31 cellular contexts compared by ENCODE assay signal in the genomic region with DNA sequence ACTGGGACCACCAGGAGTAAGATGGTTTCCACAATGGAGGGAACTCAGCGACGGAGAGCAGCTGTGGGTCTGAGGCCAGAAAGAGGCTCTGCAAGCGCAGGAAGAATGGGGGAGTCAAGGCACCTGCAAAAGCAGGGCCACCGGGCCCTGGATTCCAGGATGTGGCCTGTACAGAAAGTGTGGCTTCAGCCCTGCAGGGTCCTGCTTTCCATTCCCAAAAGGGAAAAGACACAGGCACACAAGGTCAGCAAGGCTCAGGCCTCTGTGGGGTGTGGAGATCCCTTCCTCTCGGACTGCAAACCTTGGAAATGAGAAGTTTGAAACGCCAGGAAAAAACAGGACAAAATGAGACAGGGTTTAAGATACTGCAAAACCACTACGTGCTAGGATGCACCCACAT.
"Had no signal": no experiment of that assay in that cellular context is flagged by ENCODE, and none has a peak within 500 bp of the region (broad histone marks: within the 10 kb centered on the region; RNA-seq: fewer than 3 reads in every experiment).

No MANE protein-coding gene starts in this region.

- ATAC-seq: activated CD4-positive, alpha-beta T cell treated with anti-CD3 and anti-CD28 coated beads for 36 hours; activated T-cell treated with anti-CD3 and anti-CD28 coated beads, Interleukin-2, amount 50 U/mL, for 4 hours; left ventricle myocardium superior; stimulated activated naive B cell treated with anti-CD40 and anti-IgM and Interleukin-4, amounts not matched to agents 10 μg/mL and 1 μg/mL and 100 μg/mL, for 72 hours; T-helper 17 cell; upper lobe of right lung had no signal

- H3K4me3 ChIP-seq: adrenal gland, ascending aorta, breast epithelium, hepatocyte, sigmoid colon, smooth muscle cell, testis, upper lobe of right lung had no signal

- H3K27me3 ChIP-seq: adrenal gland, ascending aorta, breast epithelium, hepatocyte, sigmoid colon, testis, upper lobe of right lung had no signal

- H3K4me1 Mint-ChIP-seq: activated B cell treated with CpG ODN at 0.5 μM for 24 hours; activated CD4-positive, alpha-beta T cell treated with anti-CD3 and anti-CD28 coated beads for 36 hours; immature natural killer cell; stimulated activated naive B cell treated with anti-CD40 and anti-IgM and Interleukin-4, amounts not matched to agents 10 μg/mL and 1 μg/mL and 100 μg/mL, for 72 hours; T-helper 17 cell had no signal

- H2AFZ ChIP-seq: hepatocyte had no signal

- H3K4me3 Mint-ChIP-seq: activated B cell treated with CpG ODN at 0.5 μM for 24 hours; activated CD4-positive, alpha-beta T cell treated with anti-CD3 and anti-CD28 coated beads for 36 hours; activated naive CD8-positive, alpha-beta T cell; activated T-cell treated with anti-CD3 and anti-CD28 coated beads, Interleukin-2, amount 50 U/mL, for 4 hours; dendritic cell treated with granulocyte-macrophage colony-stimulating factor and Interleukin-4, amounts not matched to agents 40 ng/mL and 50 ng/mL, for 4 days; immature natural killer cell; nephron; stimulated activated naive B cell treated with anti-CD40 and anti-IgM and Interleukin-4, amounts not matched to agents 10 μg/mL and 1 μg/mL and 100 μg/mL, for 72 hours; T-helper 17 cell had no signal

- H3K4me2 ChIP-seq: hepatocyte, smooth muscle cell had no signal

- H3K9me3 ChIP-seq: adrenal gland, ascending aorta, breast epithelium, sigmoid colon, testis, upper lobe of right lung had no signal

- H3K27ac ChIP-seq: adrenal gland, ascending aorta, breast epithelium, hepatocyte, sigmoid colon, testis, upper lobe of right lung had no signal

- H3K9me3 Mint-ChIP-seq: activated B cell treated with CpG ODN at 0.5 μM for 24 hours; activated T-cell treated with anti-CD3 and anti-CD28 coated beads, Interleukin-2, amount 50 U/mL, for 4 hours; activated T-helper 2 cell treated with anti-CD3 and anti-CD28 coated beads, Interferon-gamma antibody, Interleukin-2, Interleukin-4, amounts not matched to agents 10 μg/mL and 5 μg/mL and 100 μg/mL, durations not matched to agents 14 hours and 24 hours and 36 hours; dendritic cell treated with granulocyte-macrophage colony-stimulating factor and Interleukin-4, amounts not matched to agents 40 ng/mL and 50 ng/mL, for 4 days; immature natural killer cell; nephron; stimulated activated naive B cell treated with anti-CD40 and anti-IgM and Interleukin-4, amounts not matched to agents 10 μg/mL and 1 μg/mL and 100 μg/mL, for 72 hours had no signal

- DNase-seq: activated B cell treated with CpG ODN at 0.5 μM for 24 hours; activated CD4-positive, alpha-beta T cell treated with anti-CD3 and anti-CD28 coated beads for 36 hours; activated CD4-positive, alpha-beta T cell treated with anti-CD3 and anti-CD28 coated beads, Interleukin-2, amount 50 U/mL, for 4 hours; activated CD8-positive, alpha-beta memory T cell treated with anti-CD3 and anti-CD28 coated beads for 24 hours; activated CD8-positive, alpha-beta memory T cell treated with anti-CD3 and anti-CD28 coated beads, Interleukin-2, amount 50 U/mL, for 4 hours; activated naive CD4-positive, alpha-beta T cell; activated T-cell treated with anti-CD3 and anti-CD28 coated beads, Interleukin-2, amount 50 U/mL, for 4 hours; adrenal gland; cerebellar nuclear complex; effector CD4-positive, alpha-beta T cell; erythroblast; foreskin fibroblast; immature natural killer cell; left ventricle myocardium superior; mammary epithelial cell; occipital lobe; sigmoid colon; stimulated activated CD4-positive, alpha-beta T cell treated with anti-CD3 and anti-CD28 coated beads, Interleukin-2, amount 100 ng/mL, for 48 hours; stimulated activated naive B cell treated with anti-CD40 and anti-IgM and Interleukin-4, amounts not matched to agents 10 μg/mL and 1 μg/mL and 100 μg/mL, for 72 hours; SW 1271; T-helper 17 cell; testis; upper lobe of right lung had no signal

- H3K27ac Mint-ChIP-seq: activated B cell treated with CpG ODN at 0.5 μM for 24 hours; activated CD4-positive, alpha-beta T cell treated with anti-CD3 and anti-CD28 coated beads for 36 hours; activated naive CD8-positive, alpha-beta T cell; activated T-helper 2 cell treated with anti-CD3 and anti-CD28 coated beads, Interferon-gamma antibody, Interleukin-2, Interleukin-4, amounts not matched to agents 10 μg/mL and 5 μg/mL and 100 μg/mL, durations not matched to agents 14 hours and 24 hours and 36 hours; dendritic cell treated with granulocyte-macrophage colony-stimulating factor and Interleukin-4, amounts not matched to agents 40 ng/mL and 50 ng/mL, for 4 days; immature natural killer cell; stimulated activated naive B cell treated with anti-CD40 and anti-IgM and Interleukin-4, amounts not matched to agents 10 μg/mL and 1 μg/mL and 100 μg/mL, for 72 hours; T-helper 17 cell had no signal

- H3K27me3 Mint-ChIP-seq: activated B cell treated with CpG ODN at 0.5 μM for 24 hours; activated naive CD8-positive, alpha-beta T cell; dendritic cell treated with granulocyte-macrophage colony-stimulating factor and Interleukin-4, amounts not matched to agents 40 ng/mL and 50 ng/mL, for 4 days; stimulated activated naive B cell treated with anti-CD40 and anti-IgM and Interleukin-4, amounts not matched to agents 10 μg/mL and 1 μg/mL and 100 μg/mL, for 72 hours had no signal

- H3K4me1 ChIP-seq: adrenal gland, ascending aorta, breast epithelium, sigmoid colon, upper lobe of right lung had no signal

- H3K36me3 ChIP-seq: breast epithelium had no signal

- H3K36me3 Mint-ChIP-seq: activated naive CD8-positive, alpha-beta T cell; immature natural killer cell had no signal
